ENCODE assay signal across 9 cellular contexts in the genomic region with DNA sequence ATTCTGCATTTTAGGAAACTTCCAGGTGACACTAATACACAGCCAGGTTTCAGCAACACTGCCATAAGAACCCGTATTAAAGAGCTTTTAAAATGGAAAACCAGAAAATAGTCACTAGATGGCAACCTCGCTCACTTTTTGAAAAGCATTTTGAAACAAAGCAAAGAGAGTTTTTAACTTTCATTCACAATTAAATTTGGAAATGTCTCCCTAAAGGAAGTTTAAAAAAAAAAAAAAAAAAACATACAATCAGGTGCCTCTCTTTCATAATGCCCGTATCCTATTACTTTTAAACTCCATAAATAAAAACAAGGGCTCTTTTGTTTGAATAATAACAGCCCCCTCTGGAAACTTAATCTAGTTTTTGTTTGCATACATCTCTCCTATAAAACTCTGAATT. TPM values are rescaled to one million over a fixed set of nuclear protein-coding genes. Genes with fewer than 3 reads are reported as not detected.
DNase-seq lines count a peak whose midpoint lies in the region; ATAC-seq and TF ChIP-seq lines count a peak whose summit lies in the region.
"Had no signal": no experiment of that assay in that cellular context is flagged by ENCODE, and none has a peak within 500 bp of the region (broad histone marks: within the 10 kb centered on the region; RNA-seq: fewer than 3 reads in every experiment).

No MANE protein-coding gene starts in this region.

- H3K36me3 ChIP-seq in left ventricle myocardium inferior (no peaks in the 10 kb centered on the region), right lobe of liver (no peaks in the 10 kb centered on the region)

- H3K9me3 ChIP-seq in left ventricle myocardium inferior (replicated peaks), result no peaks in the 10 kb centered on the region
- H3K9me3 ChIP-seq in right lobe of liver, result no peaks in the 10 kb centered on the region

- intact Hi-C loops in left ventricle myocardium inferior (cut with micrococcal nuclease), result loop anchor here (5.0 kb wide), 2 partner anchors 119 to 359 kb away; no protein-coding TSS in a partner anchor
- intact Hi-C loops in cardiac septum (cut with DNase I), result loop anchor here (1.0 kb wide), 1 partner anchor 120 kb away; no protein-coding TSS in a partner anchor
- intact Hi-C loops in right lobe of liver (cut with DNase I), result loop anchor here (5.0 to 10.0 kb wide), 2 partner anchors 112 to 119 kb away; no protein-coding TSS in a partner anchor

- no peak overlapping the region for H3K4me3 Mint-ChIP-seq in brain

- no peaks in the 10 kb centered on the region for H3K36me3 Mint-ChIP-seq in brain

- peaks cover 13% of the 10 kb centered on the region for H3K4me1 Mint-ChIP-seq in brain

- no peak overlapping the region for H3K4me3 ChIP-seq in left ventricle myocardium inferior
- no peak overlapping the region for H3K4me3 ChIP-seq in right lobe of liver

- peaks cover 9% of the 10 kb centered on the region for H3K4me1 ChIP-seq in left ventricle myocardium inferior
- H3K4me1 ChIP-seq in right lobe of liver, result peaks cover 0 to 20% (median 0%) of the 10 kb centered on the region in 4 donors

- TF ChIP-seq POLR2A in right lobe of liver (IDR thresholded peaks at IDR 0.05), result no peak

- 0% methylated on average over 3 of the region's 3 CpGs for WGBS in right lobe of liver (ENCODE audit: insufficient coverage, low coverage, low lambda C conversion rate, missing lambda C conversion rate)

- no peaks in the 10 kb centered on the region for H3K9me3 Mint-ChIP-seq in brain

- ATAC-seq in right lobe of liver, result peak; percentile 50 to 74 (median 62)
- no peak for ATAC-seq in GM18868 (IDR thresholded peaks at IDR 0.05; ENCODE audit: unreplicated experiment)
- no peak for ATAC-seq in GM21423 (IDR thresholded peaks at IDR 0.05; ENCODE audit: unreplicated experiment)

- no peaks in the 10 kb centered on the region for H3K27me3 Mint-ChIP-seq in brain

- TF ChIP-seq CTCF in left ventricle myocardium inferior (IDR thresholded peaks at IDR 0.05; ENCODE audit: borderline replicate concordance) (peak; percentile 65), brain (conservative IDR thresholded peaks at IDR 0.05) (peak; percentile 69 to 78), right lobe of liver (IDR thresholded peaks at IDR 0.05) (peak; percentile 51 to 66 (median 52))

- H3K27me3 ChIP-seq in left ventricle myocardium inferior (ENCODE audit: low read depth) (no peaks in the 10 kb centered on the region), right lobe of liver (no peaks in the 10 kb centered on the region)

- H3K27ac ChIP-seq in left ventricle myocardium inferior (replicated peaks), result no peak overlapping the region
- no peak overlapping the region for H3K27ac ChIP-seq in right lobe of liver

- H3K27ac Mint-ChIP-seq in brain, result no peak overlapping the region

- no peak for DNase-seq in left ventricle myocardium inferior
- no peak for DNase-seq in cardiac septum (ENCODE audit: low spot score)
- DNase-seq in NCI-H1930 (lab: John Stamatoyannopoulos, UW), result peak; percentile 24 to 32
- DNase-seq in right lobe of liver, result no peak
- no peak for DNase-seq in NCI-H1436 (lab: John Stamatoyannopoulos, UW)

RNA-seq across cellular contexts. Expression of a gene that starts 20.3 kb away (rescaled TPM):
- total RNA-seq in left ventricle myocardium inferior (not detected), cardiac septum (not detected), right lobe of liver (not detected)
- not detected for polyA plus RNA-seq in brain (ENCODE audit: insufficient read depth, low read depth, low replicate concordance)
- polyA plus RNA-seq: adipose tissue had no signal

RNA-seq across cellular contexts. Expression of a gene that starts 53.8 kb away (rescaled TPM):
- total RNA-seq in left ventricle myocardium inferior (not detected), cardiac septum (not detected), right lobe of liver (not detected)
- polyA plus RNA-seq in brain (ENCODE audit: insufficient read depth, low read depth, low replicate concordance), result not detected

Comparison
In these comparisons a context has a peak if more than half of its experiments do, and no peak if none do; other contexts are left out.
1. DNase-seq: peak in NCI-H1930 (2 of 2); none in left ventricle myocardium inferior (single experiment), cardiac septum (single experiment), right lobe of liver (0 of 3) and NCI-H1436 (single experiment).
2. ATAC-seq: peak in right lobe of liver (4 of 4); none in GM18868 (single experiment) and GM21423 (single experiment).
3. Peak in every context shown above with its lines, with median percentiles within 50 percentile points of each other: CTCF ChIP-seq.